Comparison of ENCODE assay signal across 1 cellular context in the genomic region with DNA sequence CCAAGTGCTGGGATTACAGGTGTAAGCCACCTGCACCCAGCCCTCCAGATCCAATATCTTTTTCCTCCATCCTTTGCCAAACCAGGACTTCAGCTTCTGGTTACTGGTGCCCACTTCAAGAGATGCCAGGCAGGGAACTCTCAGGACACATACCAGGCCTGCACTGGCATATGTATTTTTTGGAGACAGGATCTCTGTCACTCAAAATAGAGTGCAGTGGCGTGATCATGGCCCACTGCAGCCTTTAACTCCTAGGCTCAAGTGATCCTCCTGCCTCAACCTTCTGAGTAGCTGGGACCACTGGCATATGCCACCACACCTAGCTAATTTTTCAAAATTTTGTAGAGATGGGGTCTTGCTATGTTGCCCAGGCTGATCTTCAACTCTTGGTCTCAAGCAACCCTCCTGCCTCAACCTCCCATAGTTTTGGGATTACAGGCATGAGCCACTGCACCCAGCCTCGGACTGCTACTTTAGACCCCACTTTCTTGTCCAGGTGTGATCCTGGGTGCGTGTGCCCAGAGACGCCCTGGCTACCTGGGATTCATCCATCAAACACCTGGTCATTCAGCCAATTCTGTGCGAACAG.
TF ChIP-seq lines count a peak whose summit lies in the region.

No MANE protein-coding gene starts in this region.

TF ChIP-seq in HepG2, 621 proteins besides CTCF, POLR2A, EP300 and RAD21:
- TF ChIP-seq ZNF589 (CRISPR knock-in tag; conservative IDR thresholded peaks at IDR 0.05) (peak; percentile 27; the same call in 1 of the 2 replicates), ZNF121 (CRISPR knock-in tag; IDR thresholded peaks at IDR 0.05) (peak; percentile 93), MAFK (conservative IDR thresholded peaks at IDR 0.05 in 1 of 2, IDR thresholded peaks at IDR 0.05 in 1 of 2; ENCODE audit: low read length in 2 of 2) (no peak), SPEN (CRISPR knock-in tag; IDR thresholded peaks at IDR 0.05; ENCODE audit: low read depth) (0 out of 2 replicates have a peak, but pooled peaks have one; percentile 21), ZNF570 (CRISPR knock-in tag; IDR thresholded peaks at IDR 0.05; ENCODE audit: borderline replicate concordance) (no peak)
- TF ChIP-seq, protein P1, sequence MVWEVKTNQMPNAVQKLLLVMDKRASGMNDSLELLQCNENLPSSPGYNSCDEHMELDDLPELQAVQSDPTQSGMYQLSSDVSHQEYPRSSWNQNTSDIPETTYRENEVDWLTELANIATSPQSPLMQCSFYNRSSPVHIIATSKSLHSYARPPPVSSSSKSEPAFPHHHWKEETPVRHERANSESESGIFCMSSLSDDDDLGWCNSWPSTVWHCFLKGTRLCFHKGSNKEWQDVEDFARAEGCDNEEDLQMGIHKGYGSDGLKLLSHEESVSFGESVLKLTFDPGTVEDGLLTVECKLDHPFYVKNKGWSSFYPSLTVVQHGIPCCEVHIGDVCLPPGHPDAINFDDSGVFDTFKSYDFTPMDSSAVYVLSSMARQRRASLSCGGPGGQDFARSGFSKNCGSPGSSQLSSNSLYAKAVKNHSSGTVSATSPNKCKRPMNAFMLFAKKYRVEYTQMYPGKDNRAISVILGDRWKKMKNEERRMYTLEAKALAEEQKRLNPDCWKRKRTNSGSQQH (CRISPR knock-in tag; IDR thresholded peaks at IDR 0.05; ENCODE audit: low read depth) = 0 out of 2 replicates have a peak, but pooled peaks have one; percentile 24
TF ChIP-seq in HepG2: peak in this region for 4.
